In the genomic region with DNA sequence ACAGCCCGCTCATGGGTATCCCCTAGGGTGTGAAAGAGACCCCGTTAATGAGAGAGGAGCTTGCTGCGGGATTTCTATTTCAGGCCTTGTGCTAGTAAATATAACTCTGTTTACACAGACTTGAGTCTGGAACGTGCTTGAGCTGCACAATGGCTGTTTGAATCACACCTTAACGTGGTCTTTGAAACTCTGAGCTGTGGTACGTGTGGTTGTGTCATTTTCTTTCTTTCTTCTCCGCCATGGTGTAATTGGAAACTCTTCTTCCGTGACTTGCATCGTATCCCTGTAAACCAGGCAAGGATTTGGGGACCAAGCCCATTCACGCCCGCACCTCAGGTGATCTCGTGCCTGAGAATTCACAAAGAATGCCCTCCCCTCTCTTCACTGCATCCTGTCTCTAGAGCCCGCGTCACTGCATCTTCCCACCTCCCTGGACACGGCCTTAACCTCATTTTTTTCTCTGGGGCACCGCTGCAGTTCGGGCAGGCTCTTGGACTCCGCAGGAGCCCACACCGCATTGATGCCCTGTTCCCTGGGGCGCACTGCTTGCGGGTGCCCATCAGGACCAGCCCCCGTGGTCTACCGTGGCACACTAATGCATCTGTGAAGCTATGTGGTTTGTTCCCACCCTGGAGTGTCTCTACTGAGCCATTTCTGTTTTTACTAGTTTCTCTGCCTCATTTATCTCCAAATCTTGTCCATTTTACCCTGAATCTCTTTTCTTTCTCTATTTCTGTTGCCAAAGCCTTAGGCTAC, we compare ENCODE assay signal across 20 cellular contexts.
DNase-seq lines count a peak whose midpoint lies in the region; ATAC-seq and TF ChIP-seq lines count a peak whose summit lies in the region.
"Had no signal": no experiment of that assay in that cellular context is flagged by ENCODE, and none has a peak within 500 bp of the region (broad histone marks: within the 10 kb centered on the region; RNA-seq: fewer than 3 reads in every experiment).

No MANE protein-coding gene starts in this region.

- H2BK5ac ChIP-seq in trophoblast cell (ENCODE audit: low read depth, low read length, poor library complexity), result no peak overlapping the region

- intact Hi-C loops in esophagus squamous epithelium (cut with DNase I), result no loop called here

- no peak overlapping the region for H2BK120ac ChIP-seq in trophoblast cell (ENCODE audit: insufficient read depth, low read length, poor library complexity)

- H4K91ac ChIP-seq in trophoblast cell (ENCODE audit: low read depth, low read length), result peak overlapping the region; percentile 13

- H3K27ac ChIP-seq in KOPT-K1 (ENCODE audit: low read depth, low read length, poor library complexity, severe bottlenecking), result peak overlapping the region; percentile 36
- no peak overlapping the region for H3K27ac ChIP-seq in trophoblast cell (ENCODE audit: low read depth, low read length)
- no peak overlapping the region for H3K27ac ChIP-seq in esophagus squamous epithelium
- H3K27ac ChIP-seq: KMS-11, WERI-Rb-1 had no signal

- H2AK5ac ChIP-seq in trophoblast cell (ENCODE audit: low read length), result no peak overlapping the region

- H3K4me3 Mint-ChIP-seq in activated CD8-positive, alpha-beta memory T cell treated with anti-CD3 and anti-CD28 coated beads, Interleukin-2, amount 10 ng/mL, durations not matched to agents 7 days and 5 days, result peak overlapping the region; percentile 3
- H3K4me3 Mint-ChIP-seq in brain, result no peak overlapping the region
- H3K4me3 Mint-ChIP-seq: memory B cell, neural crest cell had no signal

- no peak overlapping the region for H3K4me2 ChIP-seq in trophoblast cell (ENCODE audit: low read length)
- H3K4me2 ChIP-seq: KMS-11 had no signal

- no peak overlapping the region for H2AFZ ChIP-seq in trophoblast cell (ENCODE audit: insufficient read depth, low read length, poor library complexity)

- peak; percentile 39 for ATAC-seq in activated CD8-positive, alpha-beta memory T cell treated with anti-CD3 and anti-CD28 coated beads, Interleukin-2, amount 10 ng/mL, durations not matched to agents 7 days and 5 days
- ATAC-seq: HCT116 had no signal

- H3K36me3 ChIP-seq in KOPT-K1 (ENCODE audit: insufficient read depth, low read length), result no peaks in the 10 kb centered on the region
- H3K36me3 ChIP-seq in trophoblast cell (ENCODE audit: control insufficient read depth in 1 of 2, insufficient read depth in 2 of 2, low read length in 2 of 2), result no peaks in the 10 kb centered on the region
- no peaks in the 10 kb centered on the region for H3K36me3 ChIP-seq in esophagus squamous epithelium
- H3K36me3 ChIP-seq: WERI-Rb-1 had no signal

- H3K4me1 Mint-ChIP-seq in activated CD8-positive, alpha-beta memory T cell treated with anti-CD3 and anti-CD28 coated beads, Interleukin-2, amount 10 ng/mL, durations not matched to agents 7 days and 5 days, result peaks cover 28% of the 10 kb centered on the region
- peaks cover 10% of the 10 kb centered on the region for H3K4me1 Mint-ChIP-seq in brain

- TF ChIP-seq CTCF in brain (conservative IDR thresholded peaks at IDR 0.05) (no peak), esophagus squamous epithelium (IDR thresholded peaks at IDR 0.05) (no peak)

- TF ChIP-seq POLR2A in esophagus squamous epithelium (IDR thresholded peaks at IDR 0.05), result no peak

- no peak overlapping the region for H3K23ac ChIP-seq in trophoblast cell (ENCODE audit: low read length)

- DNase-seq in activated CD8-positive, alpha-beta memory T cell treated with anti-CD3 and anti-CD28 coated beads, Interleukin-2, amount 10 ng/mL, durations not matched to agents 7 days and 5 days, result no peak
- DNase-seq in activated CD8-positive, alpha-beta memory T cell treated with anti-CD3 and anti-CD28 coated beads, Interleukin-2, amount 50 U/mL, for 48 hours, result no peak
- no peak for DNase-seq in trophoblast cell
- no peak for DNase-seq in NCI-H1105 treated with DMSO at 0.1 percent for 48 hours (lab: John Stamatoyannopoulos, UW)
- DNase-seq in esophagus squamous epithelium (lab: John Stamatoyannopoulos, UW), result no peak
- no peak for DNase-seq in dermis blood vessel endothelial cell
- DNase-seq: activated CD8-positive, alpha-beta memory T cell treated with anti-CD3 and anti-CD28 coated beads, Interleukin-2, amount 50 U/mL, for 4 hours; amygdala; hippocampal formation; kidney; NCI-H2227 treated with DMSO at 0.1 percent for 48 hours; RPMI8226; stimulated activated CD4-positive, alpha-beta T cell treated with anti-CD3 and anti-CD28 coated beads, Interleukin-15, amount 100 ng/mL, for 24 hours; WERI-Rb-1 had no signal

- H3K4me1 ChIP-seq in trophoblast cell (ENCODE audit: control insufficient read depth in 1 of 2, insufficient read depth in 2 of 2, low read length in 2 of 2), result peaks cover 0 to 4% of the 10 kb centered on the region in 2 experiments
- H3K4me1 ChIP-seq in esophagus squamous epithelium, result no peaks in the 10 kb centered on the region

- H3K9ac ChIP-seq in trophoblast cell (ENCODE audit: low read length), result no peak overlapping the region
- H3K9ac ChIP-seq: KMS-11 had no signal

- H4K8ac ChIP-seq in trophoblast cell (ENCODE audit: low read depth, low read length), result no peak overlapping the region

- H3K79me2 ChIP-seq in trophoblast cell (ENCODE audit: control insufficient read depth, insufficient read depth, low read length, poor library complexity), result no peaks in the 10 kb centered on the region

- no peak overlapping the region for H3K4me3 ChIP-seq in trophoblast cell (ENCODE audit: low read depth, low read length)
- no peak overlapping the region for H3K4me3 ChIP-seq in esophagus squamous epithelium

- CTCF ChIA-PET in activated CD8-positive, alpha-beta memory T cell treated with anti-CD3 and anti-CD28 coated beads, Interleukin-2, amount 10 ng/mL, durations not matched to agents 7 days and 5 days (lab: Charles Lee), result interaction anchor here (1.5 kb wide), 2 partner anchors 11 to 68 kb away, joined by 4 read pairs; no protein-coding TSS in a partner anchor

- H3K14ac ChIP-seq in trophoblast cell (ENCODE audit: low read length), result no peak overlapping the region

- H3K18ac ChIP-seq in trophoblast cell (ENCODE audit: low read length), result no peak overlapping the region

- H3K79me1 ChIP-seq in trophoblast cell (ENCODE audit: low read length), result peaks cover 1% of the 10 kb centered on the region

- no peak overlapping the region for H3K4ac ChIP-seq in trophoblast cell (ENCODE audit: low read depth, low read length)

- H3K27ac Mint-ChIP-seq in activated CD8-positive, alpha-beta memory T cell treated with anti-CD3 and anti-CD28 coated beads, Interleukin-2, amount 10 ng/mL, durations not matched to agents 7 days and 5 days, result peak overlapping the region; percentile 27
- peak overlapping the region in 3 of 5 experiments; percentile 1 to 36 (median 9) for H3K27ac Mint-ChIP-seq in brain
- H3K27ac Mint-ChIP-seq: memory B cell had no signal

- H3K27me3 ChIP-seq in trophoblast cell (ENCODE audit: insufficient read depth, low read length) (no peaks in the 10 kb centered on the region), esophagus squamous epithelium (peaks cover 0 to 32% (median 0%) of the 10 kb centered on the region in 4 donors)

- peaks cover 2% of the 10 kb centered on the region for H3K9me3 Mint-ChIP-seq in activated CD8-positive, alpha-beta memory T cell treated with anti-CD3 and anti-CD28 coated beads, Interleukin-2, amount 10 ng/mL, durations not matched to agents 7 days and 5 days (ENCODE audit: low read depth)
- H3K9me3 Mint-ChIP-seq in brain, result peaks cover 0 to 6% (median 0%) of the 10 kb centered on the region in 5 experiments
- H3K9me3 Mint-ChIP-seq: memory B cell, neural crest cell had no signal

- no peak overlapping the region for H2BK12ac ChIP-seq in trophoblast cell (ENCODE audit: low read length)

- H3K36me3 Mint-ChIP-seq in activated CD8-positive, alpha-beta memory T cell treated with anti-CD3 and anti-CD28 coated beads, Interleukin-2, amount 10 ng/mL, durations not matched to agents 7 days and 5 days, result peaks cover 4% of the 10 kb centered on the region
- H3K36me3 Mint-ChIP-seq in brain, result no peaks in the 10 kb centered on the region

- H3K9me3 ChIP-seq in KOPT-K1 (ENCODE audit: insufficient read depth, low read length, poor library complexity, severe bottlenecking), result no peaks in the 10 kb centered on the region
- H3K9me3 ChIP-seq in trophoblast cell (ENCODE audit: insufficient read depth, low read depth, low read length), result peaks cover 3% of the 10 kb centered on the region
- no peaks in the 10 kb centered on the region for H3K9me3 ChIP-seq in esophagus squamous epithelium

- no CpG with 5 or more reads among the region's 23 CpGs for WGBS in trophoblast cell (ENCODE audit: extremely low coverage, insufficient coverage, insufficient read length)
- 45 to 68% methylated on average over 23 of the region's 23 CpGs for WGBS in esophagus squamous epithelium, 2 donors

- H3K27me3 Mint-ChIP-seq in activated CD8-positive, alpha-beta memory T cell treated with anti-CD3 and anti-CD28 coated beads, Interleukin-2, amount 10 ng/mL, durations not matched to agents 7 days and 5 days, result peaks cover 2% of the 10 kb centered on the region
- H3K27me3 Mint-ChIP-seq in brain, result peaks cover 4% of the 10 kb centered on the region

- H4K12ac ChIP-seq in trophoblast cell (ENCODE audit: low read depth, low read length), result no peak overlapping the region
